Comparison of ENCODE assay signal across 24 cellular contexts in genomic region chr10:4058514-4059029, GRCh38.
DNase-seq lines count a peak whose midpoint lies in the region; TF ChIP-seq lines count a peak whose summit lies in the region.
"Had no signal": no experiment of that assay in that cellular context is flagged by ENCODE, and none has a peak within 500 bp of the region (broad histone marks: within the 10 kb centered on the region; RNA-seq: fewer than 3 reads in every experiment).

No MANE protein-coding gene starts in this region.

- H3K9me3 ChIP-seq in breast epithelium (no peaks in the 10 kb centered on the region), vagina (no peaks in the 10 kb centered on the region), adrenal gland (replicated peaks in 1 of 3) (no peaks in the 10 kb centered on the region)

- H3K4me3 Mint-ChIP-seq in MCF 10A (ENCODE audit: unreplicated experiment) (no peak overlapping the region), osteocyte (ENCODE audit: unreplicated experiment) (no peak overlapping the region)
- H3K4me3 Mint-ChIP-seq: activated CD4-positive, alpha-beta memory T cell treated with anti-CD3 and anti-CD28 coated beads for 36 hours; activated T-cell treated with anti-CD3 and anti-CD28 coated beads, Interleukin-2, amount 50 U/mL, for 4 hours; naive thymus-derived CD8-positive, alpha-beta T cell had no signal

- no peak overlapping the region for H3K27ac ChIP-seq in breast epithelium
- peak overlapping the region; percentile 69 for H3K27ac ChIP-seq in vagina
- H3K27ac ChIP-seq in adrenal gland: no peak overlapping the region
- H3K27ac ChIP-seq: body of pancreas, foreskin keratinocyte, parathyroid adenoma, WERI-Rb-1 had no signal

- 76 to 86% (median 80%) methylated on average over 10 of the region's 10 CpGs for WGBS in adrenal gland, 4 donors

- H3K4me3 ChIP-seq in breast epithelium (no peak overlapping the region), vagina (no peak overlapping the region), adrenal gland (no peak overlapping the region)
- H3K4me3 ChIP-seq: body of pancreas, skin epidermis had no signal

- no peaks in the 10 kb centered on the region for H3K27me3 ChIP-seq in breast epithelium
- no peaks in the 10 kb centered on the region for H3K27me3 ChIP-seq in vagina
- H3K27me3 ChIP-seq in adrenal gland: no peaks in the 10 kb centered on the region
- H3K27me3 ChIP-seq: body of pancreas, foreskin keratinocyte had no signal

- intact Hi-C loops in MCF 10A (cut with micrococcal nuclease) (no loop called here), breast epithelium (cut with DNase I; ENCODE audit: low total_unique reads) (no loop called here), vagina (cut with DNase I) (no loop called here), adrenal gland (cut with DNase I) (no loop called here)

- no peaks in the 10 kb centered on the region for H3K36me3 ChIP-seq in breast epithelium
- no peaks in the 10 kb centered on the region for H3K36me3 ChIP-seq in vagina
- no peaks in the 10 kb centered on the region for H3K36me3 ChIP-seq in adrenal gland (replicated peaks in 1 of 2)
- H3K36me3 ChIP-seq: WERI-Rb-1 had no signal

- no peak for TF ChIP-seq POLR2A in breast epithelium (IDR thresholded peaks at IDR 0.05)
- no peak for TF ChIP-seq POLR2A in vagina (IDR thresholded peaks at IDR 0.05)
- TF ChIP-seq POLR2A in adrenal gland (IDR thresholded peaks at IDR 0.05): no peak

- H3K9me3 Mint-ChIP-seq in MCF 10A (ENCODE audit: unreplicated experiment) (no peaks in the 10 kb centered on the region), osteocyte (ENCODE audit: unreplicated experiment) (no peaks in the 10 kb centered on the region)
- H3K9me3 Mint-ChIP-seq: activated CD4-positive, alpha-beta memory T cell treated with anti-CD3 and anti-CD28 coated beads for 36 hours; activated naive CD4-positive, alpha-beta T cell treated with anti-CD3 and anti-CD28 coated beads, Interleukin-2, amount 50 U/mL, for 72 hours; activated T-cell treated with anti-CD3 and anti-CD28 coated beads, Interleukin-2, amount 50 U/mL, for 4 hours had no signal

- TF ChIP-seq CTCF in MCF 10A (IDR thresholded peaks at IDR 0.05; ENCODE audit: unreplicated experiment): no peak
- TF ChIP-seq CTCF in breast epithelium (IDR thresholded peaks at IDR 0.05): no peak
- TF ChIP-seq CTCF in osteocyte (IDR thresholded peaks at IDR 0.05): no peak
- no peak for TF ChIP-seq CTCF in vagina (IDR thresholded peaks at IDR 0.05)
- TF ChIP-seq CTCF in adrenal gland (IDR thresholded peaks at IDR 0.05): no peak

- H3K4me1 ChIP-seq in breast epithelium (no peaks in the 10 kb centered on the region), vagina (peaks cover 59% of the 10 kb centered on the region), adrenal gland (replicated peaks in 1 of 2) (peaks cover 0 to 8% of the 10 kb centered on the region in 2 donors)
- H3K4me1 ChIP-seq: parathyroid adenoma had no signal

- H3K27me3 Mint-ChIP-seq in MCF 10A (ENCODE audit: insufficient read depth, unreplicated experiment): no peaks in the 10 kb centered on the region
- H3K27me3 Mint-ChIP-seq in osteocyte (ENCODE audit: unreplicated experiment): no peaks in the 10 kb centered on the region
- H3K27me3 Mint-ChIP-seq: activated CD4-positive, alpha-beta memory T cell treated with anti-CD3 and anti-CD28 coated beads for 36 hours; naive thymus-derived CD8-positive, alpha-beta T cell had no signal

- CTCF ChIA-PET in MCF 10A (lab: Yijun Ruan, JAX): no interaction called here

- H3K36me3 Mint-ChIP-seq in MCF 10A (ENCODE audit: insufficient read depth, unreplicated experiment): no peaks in the 10 kb centered on the region
- no peaks in the 10 kb centered on the region for H3K36me3 Mint-ChIP-seq in osteocyte (ENCODE audit: unreplicated experiment)
- H3K36me3 Mint-ChIP-seq: activated CD4-positive, alpha-beta memory T cell treated with anti-CD3 and anti-CD28 coated beads for 36 hours; activated naive CD4-positive, alpha-beta T cell treated with anti-CD3 and anti-CD28 coated beads, Interleukin-2, amount 50 U/mL, for 72 hours; naive thymus-derived CD8-positive, alpha-beta T cell had no signal

- peak; percentile 29 for DNase-seq in MCF 10A (ENCODE audit: unreplicated experiment)
- no peak for DNase-seq in breast epithelium (ENCODE audit: low spot score in 2 of 2)
- DNase-seq in amniotic epithelial cell (ENCODE audit: low read depth): peak; percentile 35
- DNase-seq in osteocyte (ENCODE audit: extremely low spot score, unreplicated experiment): no peak
- DNase-seq in vagina (ENCODE audit: extremely low spot score in 2 of 2): peak in 1 of 2 donors; percentile 83
- DNase-seq in NCI-H226: no peak
- no peak for DNase-seq in adrenal gland
- no peak for DNase-seq in activated CD4-positive, alpha-beta T cell treated with anti-CD3 and anti-CD28 coated beads, Interleukin-2, amount 50 U/mL, for 4 hours
- DNase-seq: ACHN; activated CD4-positive, alpha-beta memory T cell treated with anti-CD3 and anti-CD28 coated beads for 36 hours; activated T-cell treated with anti-CD3 and anti-CD28 coated beads, Interleukin-2, amount 50 U/mL, for 4 hours; body of pancreas; C1 segment of cervical spinal cord; foreskin keratinocyte; hippocampal formation; naive thymus-derived CD8-positive, alpha-beta T cell; NCI-H1092; NCI-H524; SHP77 treated with DMSO at 0.1 percent for 48 hours; stimulated activated CD4-positive, alpha-beta T cell treated with anti-CD3 and anti-CD28 coated beads, Interleukin-4, amount 100 ng/mL, for 4 hours; WERI-Rb-1 had no signal

- BruUV-seq in MCF 10A (replicated peaks; lab: Mats Ljungman, UMichigan): no TSS peak

- POLR2A ChIA-PET in MCF 10A (lab: Yijun Ruan, JAX): interaction anchor here (0.6 to 1.1 kb wide), 5 partner anchors 16 to 832 kb away, joined by 3 to 5 read pairs (median 4); no protein-coding TSS in a partner anchor

- no peak overlapping the region for H3K27ac Mint-ChIP-seq in MCF 10A (ENCODE audit: low read depth, unreplicated experiment)
- H3K27ac Mint-ChIP-seq in osteocyte (ENCODE audit: unreplicated experiment): peak overlapping the region; percentile 33
- H3K27ac Mint-ChIP-seq: activated CD4-positive, alpha-beta memory T cell treated with anti-CD3 and anti-CD28 coated beads for 36 hours; activated naive CD4-positive, alpha-beta T cell treated with anti-CD3 and anti-CD28 coated beads, Interleukin-2, amount 50 U/mL, for 72 hours had no signal

- peaks cover 23% of the 10 kb centered on the region for H3K4me1 Mint-ChIP-seq in MCF 10A (ENCODE audit: insufficient read depth, unreplicated experiment)
- peaks cover 21% of the 10 kb centered on the region for H3K4me1 Mint-ChIP-seq in osteocyte (ENCODE audit: unreplicated experiment)

Comparison
In these comparisons a context has a peak if more than half of its experiments do, and no peak if none do; other contexts are left out.
1. DNase-seq: peak in MCF 10A (single experiment) and amniotic epithelial cell (single experiment); none in breast epithelium (0 of 2), osteocyte (single experiment), NCI-H226 (single experiment), adrenal gland (0 of 7) and activated CD4-positive, alpha-beta T cell treated with anti-CD3 and anti-CD28 coated beads, Interleukin-2, amount 50 U/mL, for 4 hours (0 of 2).